Comparison of ENCODE assay signal across 14 cellular contexts in the genomic region with DNA sequence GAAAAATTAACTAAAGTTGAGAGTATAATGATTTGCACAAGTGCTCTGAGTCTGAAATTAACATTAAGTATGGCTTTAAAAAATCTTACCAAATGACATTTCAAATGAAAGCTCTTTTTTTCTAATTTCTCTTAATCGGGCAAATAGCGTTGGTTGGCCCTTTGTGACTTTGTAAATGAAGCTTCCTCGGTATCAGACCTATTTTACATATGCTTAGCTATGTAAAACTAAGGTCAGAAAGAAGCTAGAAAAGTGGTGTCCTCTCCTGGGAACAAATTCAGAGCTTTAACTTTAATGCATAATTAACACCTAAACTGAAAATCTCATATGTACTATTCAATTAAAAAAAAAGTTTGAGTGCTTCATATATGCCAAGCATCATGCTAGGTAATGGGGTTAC.
A peak's percentile ranks its signal among the peaks of the same experiment; 100 is the strongest.
DNase-seq lines count a peak whose midpoint lies in the region; ATAC-seq, FAIRE-seq and TF ChIP-seq lines count a peak whose summit lies in the region.
"Had no signal": no experiment of that assay in that cellular context is flagged by ENCODE, and none has a peak within 500 bp of the region (broad histone marks: within the 10 kb centered on the region; RNA-seq: fewer than 3 reads in every experiment).

No MANE protein-coding gene starts in this region.

- WGBS in HUES64: 5% methylated on average over 3 of the region's 3 CpGs
- WGBS in H1 (ENCODE audit: extremely low coverage in 1 of 2, insufficient coverage in 1 of 2, insufficient read length in 1 of 2, insufficient replicate concordance in 2 of 2, low coverage in 1 of 2, low lambda C conversion rate in 2 of 2, missing lambda C conversion rate in 1 of 2), 2 experiments: 11% methylated on average over 3 of the region's 3 CpGs; no CpG with 5 or more reads in 1 of the 2 experiments

- no peaks in the 10 kb centered on the region for H3K23me2 ChIP-seq in H1 (ENCODE audit: low read depth, low read length)

- no peaks in the 10 kb centered on the region for H3K27me3 ChIP-seq in HUES64 (ENCODE audit: insufficient read depth, low read length)
- H3K27me3 ChIP-seq in H1 (replicated peaks in 1 of 4; ENCODE audit: control insufficient read depth in 3 of 4, extremely low read depth in 1 of 4, insufficient read depth in 3 of 4, low read length in 3 of 4): no peaks in the 10 kb centered on the region

- H4K5ac ChIP-seq in H1 (ENCODE audit: insufficient read length, low read depth, low read length): no peak overlapping the region

- H2BK120ac ChIP-seq in H1 (replicated peaks; ENCODE audit: low read depth, low read length): no peak overlapping the region

- H3K27me3 Mint-ChIP-seq in CD14-positive monocyte (ENCODE audit: low read depth in 3 of 3): no peaks in the 10 kb centered on the region
- no peaks in the 10 kb centered on the region for H3K27me3 Mint-ChIP-seq in mesothelial cell of epicardium (ENCODE audit: low read depth)

- FAIRE-seq in H1 (lab: Jason Lieb, UNC): peak; percentile 83
- FAIRE-seq: HTR-8/SVneo had no signal

- H4K91ac ChIP-seq in H1 (replicated peaks; ENCODE audit: insufficient read length, low read length): no peak overlapping the region

- no peak overlapping the region for H2BK20ac ChIP-seq in H1 (ENCODE audit: low read length)

- no peak overlapping the region for H2BK15ac ChIP-seq in H1 (ENCODE audit: low read length)

- no peak overlapping the region for H2AFZ ChIP-seq in H1 (ENCODE audit: low read length)

- TF ChIP-seq POLR2A in H1 (IDR thresholded peaks at IDR 0.05; ENCODE audit: control extremely low read depth in 1 of 2, low read depth in 2 of 2, low read length in 2 of 2): no peak

- H2AK5ac ChIP-seq in H1 (ENCODE audit: low read depth, low read length): no peak overlapping the region

- H3K9me3 Mint-ChIP-seq in CD14-positive monocyte (no peaks in the 10 kb centered on the region), mesothelial cell of epicardium (no peaks in the 10 kb centered on the region)
- H3K9me3 Mint-ChIP-seq: H9 had no signal

- H3K79me1 ChIP-seq in H1 (ENCODE audit: low read depth, low read length): no peaks in the 10 kb centered on the region; the same call in 1 of the 2 replicates

- no peak for TF ChIP-seq RAD21 in H1 (IDR thresholded peaks at IDR 0.05 in 1 of 2, conservative IDR thresholded peaks at IDR 0.05 in 1 of 2; ENCODE audit: low read depth in 2 of 2, low read length in 2 of 2)

- H3K56ac ChIP-seq in H1 (replicated peaks; ENCODE audit: insufficient read length, low read depth, low read length): no peak overlapping the region

- H3K9me3 ChIP-seq in HUES64 (ENCODE audit: insufficient read depth, low read depth, low read length) (no peaks in the 10 kb centered on the region), H1 (ENCODE audit: insufficient read depth in 2 of 2, low read depth in 1 of 2, low read length in 1 of 2) (no peaks in the 10 kb centered on the region)

- POLR2A ChIA-PET in H1 (lab: Charles Lee; ENCODE audit: partially characterized antibody): interaction anchor here (0.9 to 1.4 kb wide), 3 partner anchors 16 to 197 kb away, joined by 3 to 5 read pairs (median 3); no protein-coding TSS in a partner anchor

- H3K4me1 ChIP-seq in HUES64 (ENCODE audit: insufficient read depth, low read length) (peaks cover 33% of the 10 kb centered on the region), H1 (replicated peaks in 1 of 4; ENCODE audit: control insufficient read depth in 3 of 4, insufficient read depth in 4 of 4, low read length in 3 of 4) (peaks cover 0 to 3% (median 1%) of the 10 kb centered on the region in 4 experiments; a peak in 3 of 7 replicates)

- no peak overlapping the region for H2BK5ac ChIP-seq in H1 (ENCODE audit: low read depth, low read length)

- H2BK12ac ChIP-seq in H1 (ENCODE audit: low read depth, low read length): no peak overlapping the region

- DNase-seq in CD14-positive monocyte (ENCODE audit: low spot score): no peak
- DNase-seq in H1 (ENCODE audit: low read depth in 1 of 2, low spot score in 2 of 2): no peak
- no peak for DNase-seq in mesothelial cell of epicardium (ENCODE audit: low spot score in 2 of 2, unreplicated experiment in 2 of 2)
- DNase-seq in activated gamma-delta T cell treated with Interleukin-2 at 50 U/mL for 16 hours: no peak
- DNase-seq in NCI-H1105 (lab: John Stamatoyannopoulos, UW): no peak
- DNase-seq: Calu3, DMS 273 treated with DMSO at 0.1 percent for 48 hours, H9, IMR-90, KBM-7 had no signal

- H3K36me3 ChIP-seq in HUES64 (ENCODE audit: insufficient read depth, low read length) (peaks cover 56% of the 10 kb centered on the region), H1 (ENCODE audit: control insufficient read depth in 2 of 4, insufficient read depth in 4 of 4, low read length in 3 of 4) (peaks cover 0 to 29% (median 2%) of the 10 kb centered on the region in 4 experiments; a peak in 3 of 8 replicates)

- H3K27ac Mint-ChIP-seq in CD14-positive monocyte: peak overlapping the region in 4 of 7 donors; percentile 31 to 69 (median 45)
- H3K27ac Mint-ChIP-seq in mesothelial cell of epicardium: peak overlapping the region; percentile 9

- H3K18ac ChIP-seq in H1 (ENCODE audit: extremely low read depth, low read length): no peak overlapping the region

- H3K14ac ChIP-seq in H1 (ENCODE audit: insufficient read length): no peak overlapping the region

- no peaks in the 10 kb centered on the region for H3K79me2 ChIP-seq in H1 (ENCODE audit: control insufficient read depth in 1 of 2, insufficient read depth in 2 of 2, low read length in 2 of 2)

- no peak overlapping the region for H3K23ac ChIP-seq in H1 (ENCODE audit: insufficient read length)

- no peak for ATAC-seq in HG02938 (IDR thresholded peaks at IDR 0.05; ENCODE audit: unreplicated experiment)

- H3K27ac ChIP-seq in HUES64 (ENCODE audit: low read depth, low read length) (peak overlapping the region; percentile 77), H1 (ENCODE audit: low read depth, low read length) (no peak overlapping the region)
- H3K27ac ChIP-seq: 22Rv1 had no signal

- intact Hi-C loops in CD14-positive monocyte (cut with micrococcal nuclease): no loop called here

- H3K9ac ChIP-seq in HUES64 (ENCODE audit: low read depth, low read length): no peak overlapping the region
- no peak overlapping the region for H3K9ac ChIP-seq in H1 (replicated peaks in 1 of 4; ENCODE audit: extremely low read depth in 1 of 4, low read depth in 3 of 4, low read length in 3 of 4)

- H3K4me1 Mint-ChIP-seq in CD14-positive monocyte: peaks cover 26% of the 10 kb centered on the region
- H3K4me1 Mint-ChIP-seq in mesothelial cell of epicardium: peaks cover 16% of the 10 kb centered on the region

- CTCF ChIA-PET in H1 (lab: Charles Lee; ENCODE audit: partially characterized antibody): interaction anchor here (1.2 to 1.4 kb wide), 5 partner anchors 14 to 206 kb away, joined by 3 to 5 read pairs (median 5); no protein-coding TSS in a partner anchor

- H3K4me3 ChIP-seq in HUES64 (ENCODE audit: low read length): peak overlapping the region; percentile 13; the same call in 1 of the 2 replicates
- peak overlapping the region in 1 of 4 experiments; percentile 25; a peak in 2 of 8 replicates for H3K4me3 ChIP-seq in H1 (ENCODE audit: extremely low read depth in 1 of 4, insufficient read depth in 2 of 4, low read depth in 3 of 4, low read length in 4 of 4)

- peak overlapping the region; percentile 10 to 29; a peak in 2 of 4 replicates for H3K4me2 ChIP-seq in H1 (ENCODE audit: insufficient read depth in 1 of 2, low read depth in 2 of 2, low read length in 2 of 2)

- peaks cover 16 to 22% of the 10 kb centered on the region in 2 donors for H3K36me3 Mint-ChIP-seq in CD14-positive monocyte
- peaks cover 24% of the 10 kb centered on the region for H3K36me3 Mint-ChIP-seq in mesothelial cell of epicardium

- H3K4me3 Mint-ChIP-seq in CD14-positive monocyte: no peak overlapping the region
- H3K4me3 Mint-ChIP-seq in mesothelial cell of epicardium: no peak overlapping the region

- no peaks in the 10 kb centered on the region for H4K20me1 ChIP-seq in H1 (replicated peaks in 1 of 2; ENCODE audit: control insufficient read depth in 1 of 2, insufficient read depth in 2 of 2, low read length in 2 of 2)

- TF ChIP-seq CTCF in CD14-positive monocyte (IDR thresholded peaks at IDR 0.05): no peak
- no peak for TF ChIP-seq CTCF in H1 (IDR thresholded peaks at IDR 0.05; ENCODE audit: control extremely low read depth in 1 of 3, insufficient read depth in 1 of 3, low read depth in 1 of 3, low read length in 3 of 3)
- TF ChIP-seq CTCF in mesothelial cell of epicardium (IDR thresholded peaks at IDR 0.05; ENCODE audit: unreplicated experiment): no peak

- H4K8ac ChIP-seq in H1 (ENCODE audit: extremely low read depth, insufficient read depth, low read length): no peak overlapping the region

- no peak for TF ChIP-seq EP300 in H1 (IDR thresholded peaks at IDR 0.05; ENCODE audit: borderline replicate concordance in 1 of 2, low read depth in 2 of 2, low read length in 2 of 2)

- no peak overlapping the region for H3K4ac ChIP-seq in H1 (replicated peaks; ENCODE audit: insufficient read length, low read depth, low read length)

TF ChIP-seq in H1, 55 proteins besides CTCF, POLR2A, EP300 and RAD21 (continues in another document):
- TF ChIP-seq, protein P1, sequence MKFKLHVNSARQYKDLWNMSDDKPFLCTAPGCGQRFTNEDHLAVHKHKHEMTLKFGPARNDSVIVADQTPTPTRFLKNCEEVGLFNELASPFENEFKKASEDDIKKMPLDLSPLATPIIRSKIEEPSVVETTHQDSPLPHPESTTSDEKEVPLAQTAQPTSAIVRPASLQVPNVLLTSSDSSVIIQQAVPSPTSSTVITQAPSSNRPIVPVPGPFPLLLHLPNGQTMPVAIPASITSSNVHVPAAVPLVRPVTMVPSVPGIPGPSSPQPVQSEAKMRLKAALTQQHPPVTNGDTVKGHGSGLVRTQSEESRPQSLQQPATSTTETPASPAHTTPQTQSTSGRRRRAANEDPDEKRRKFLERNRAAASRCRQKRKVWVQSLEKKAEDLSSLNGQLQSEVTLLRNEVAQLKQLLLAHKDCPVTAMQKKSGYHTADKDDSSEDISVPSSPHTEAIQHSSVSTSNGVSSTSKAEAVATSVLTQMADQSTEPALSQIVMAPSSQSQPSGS (IDR thresholded peaks at IDR 0.05; ENCODE audit: low read length): no peak
- peak; percentile 31; the same call in 1 of the 2 replicates for TF ChIP-seq MAFK (IDR thresholded peaks at IDR 0.05; ENCODE audit: low read depth, low read length)
